1 cellular context compared by ENCODE assay signal in the genomic region with DNA sequence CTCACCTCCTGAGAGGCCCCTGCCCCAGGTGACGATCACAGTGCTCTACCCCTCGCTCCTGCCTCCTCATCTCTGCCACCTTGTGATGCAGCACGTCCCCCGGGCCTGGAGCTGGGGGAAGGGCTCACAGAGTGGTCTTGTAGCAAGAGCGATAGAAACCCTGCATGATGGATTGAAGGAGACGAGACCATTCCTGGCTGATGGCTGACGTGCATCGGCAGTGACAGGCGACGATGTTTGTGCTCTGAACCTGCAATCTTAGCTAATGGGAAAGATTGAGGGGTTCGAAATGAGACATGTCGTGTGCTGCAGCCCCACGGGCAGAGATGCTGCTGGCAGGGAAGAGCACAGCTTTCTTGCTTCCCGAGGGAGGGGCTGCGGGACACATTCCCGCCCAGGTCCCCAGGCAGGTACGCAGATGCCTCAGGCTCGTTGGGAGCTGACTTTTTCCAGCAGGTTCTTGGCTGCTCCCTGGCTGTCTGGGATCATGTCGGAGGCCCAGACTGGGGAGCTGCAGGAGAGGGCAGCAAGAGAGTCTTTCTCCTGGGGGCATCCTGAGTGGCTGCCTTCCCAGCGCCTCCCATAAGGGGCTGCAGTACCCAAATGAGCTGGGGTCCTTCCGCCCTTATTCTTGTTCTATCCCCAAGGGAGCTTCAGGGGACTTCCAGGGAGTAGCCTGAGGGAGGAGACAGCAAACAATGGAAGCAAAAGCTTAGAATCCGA.
TF ChIP-seq lines count a peak whose summit lies in the region.

No MANE protein-coding gene starts in this region.

TF ChIP-seq in WTC11, 78 proteins besides CTCF, POLR2A, EP300 and RAD21 (continued from another document):
- TF ChIP-seq ZMAT4 (CRISPR knock-in tag; IDR thresholded peaks at IDR 0.05) (no peak), ZBTB21 (CRISPR knock-in tag; IDR thresholded peaks at IDR 0.05; ENCODE audit: borderline replicate concordance) (0 out of 2 replicates have a peak, but pooled peaks have one; percentile 39), ZNF219 (CRISPR knock-in tag; IDR thresholded peaks at IDR 0.05; ENCODE audit: borderline replicate concordance) (no peak), ZBTB43 (CRISPR knock-in tag; IDR thresholded peaks at IDR 0.05) (no peak), CBFB (CRISPR knock-in tag; IDR thresholded peaks at IDR 0.05; ENCODE audit: low read depth) (no peak), ZNF121 (CRISPR knock-in tag; IDR thresholded peaks at IDR 0.05) (no peak), CDX4 (CRISPR knock-in tag; IDR thresholded peaks at IDR 0.05; ENCODE audit: borderline replicate concordance) (no peak), PRRX2 (CRISPR knock-in tag; IDR thresholded peaks at IDR 0.05) (no peak), ZNF232 (CRISPR knock-in tag; IDR thresholded peaks at IDR 0.05) (0 out of 2 replicates have a peak, but pooled peaks have one; percentile 34), ATF3 (CRISPR knock-in tag; conservative IDR thresholded peaks at IDR 0.05) (no peak), SMAD3 (CRISPR knock-in tag; IDR thresholded peaks at IDR 0.05; ENCODE audit: borderline replicate concordance) (0 out of 2 replicates have a peak, but pooled peaks have one; percentile 37), ESRRA (CRISPR knock-in tag; IDR thresholded peaks at IDR 0.05; ENCODE audit: borderline replicate concordance) (no peak)
- TF ChIP-seq, protein P1, sequence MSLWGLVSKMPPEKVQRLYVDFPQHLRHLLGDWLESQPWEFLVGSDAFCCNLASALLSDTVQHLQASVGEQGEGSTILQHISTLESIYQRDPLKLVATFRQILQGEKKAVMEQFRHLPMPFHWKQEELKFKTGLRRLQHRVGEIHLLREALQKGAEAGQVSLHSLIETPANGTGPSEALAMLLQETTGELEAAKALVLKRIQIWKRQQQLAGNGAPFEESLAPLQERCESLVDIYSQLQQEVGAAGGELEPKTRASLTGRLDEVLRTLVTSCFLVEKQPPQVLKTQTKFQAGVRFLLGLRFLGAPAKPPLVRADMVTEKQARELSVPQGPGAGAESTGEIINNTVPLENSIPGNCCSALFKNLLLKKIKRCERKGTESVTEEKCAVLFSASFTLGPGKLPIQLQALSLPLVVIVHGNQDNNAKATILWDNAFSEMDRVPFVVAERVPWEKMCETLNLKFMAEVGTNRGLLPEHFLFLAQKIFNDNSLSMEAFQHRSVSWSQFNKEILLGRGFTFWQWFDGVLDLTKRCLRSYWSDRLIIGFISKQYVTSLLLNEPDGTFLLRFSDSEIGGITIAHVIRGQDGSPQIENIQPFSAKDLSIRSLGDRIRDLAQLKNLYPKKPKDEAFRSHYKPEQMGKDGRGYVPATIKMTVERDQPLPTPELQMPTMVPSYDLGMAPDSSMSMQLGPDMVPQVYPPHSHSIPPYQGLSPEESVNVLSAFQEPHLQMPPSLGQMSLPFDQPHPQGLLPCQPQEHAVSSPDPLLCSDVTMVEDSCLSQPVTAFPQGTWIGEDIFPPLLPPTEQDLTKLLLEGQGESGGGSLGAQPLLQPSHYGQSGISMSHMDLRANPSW (CRISPR knock-in tag; conservative IDR thresholded peaks at IDR 0.05; ENCODE audit: low read depth), result no peak
- TF ChIP-seq, protein P2, sequence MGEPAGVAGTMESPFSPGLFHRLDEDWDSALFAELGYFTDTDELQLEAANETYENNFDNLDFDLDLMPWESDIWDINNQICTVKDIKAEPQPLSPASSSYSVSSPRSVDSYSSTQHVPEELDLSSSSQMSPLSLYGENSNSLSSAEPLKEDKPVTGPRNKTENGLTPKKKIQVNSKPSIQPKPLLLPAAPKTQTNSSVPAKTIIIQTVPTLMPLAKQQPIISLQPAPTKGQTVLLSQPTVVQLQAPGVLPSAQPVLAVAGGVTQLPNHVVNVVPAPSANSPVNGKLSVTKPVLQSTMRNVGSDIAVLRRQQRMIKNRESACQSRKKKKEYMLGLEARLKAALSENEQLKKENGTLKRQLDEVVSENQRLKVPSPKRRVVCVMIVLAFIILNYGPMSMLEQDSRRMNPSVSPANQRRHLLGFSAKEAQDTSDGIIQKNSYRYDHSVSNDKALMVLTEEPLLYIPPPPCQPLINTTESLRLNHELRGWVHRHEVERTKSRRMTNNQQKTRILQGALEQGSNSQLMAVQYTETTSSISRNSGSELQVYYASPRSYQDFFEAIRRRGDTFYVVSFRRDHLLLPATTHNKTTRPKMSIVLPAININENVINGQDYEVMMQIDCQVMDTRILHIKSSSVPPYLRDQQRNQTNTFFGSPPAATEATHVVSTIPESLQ (CRISPR knock-in tag; IDR thresholded peaks at IDR 0.05), result no peak
